ENCODE assay signal across 27 cellular contexts in genomic region chr22:31726692-31727091, GRCh38.
"Had no signal": no experiment of that assay in that cellular context is flagged by ENCODE, and none has a peak within 500 bp of the region (broad histone marks: within the 10 kb centered on the region; RNA-seq: fewer than 3 reads in every experiment).

No MANE protein-coding gene starts in this region.

- H3K27me3 Mint-ChIP-seq: activated CD4-positive, alpha-beta memory T cell treated with anti-CD3 and anti-CD28 coated beads for 36 hours; activated CD4-positive, alpha-beta T cell treated with anti-CD3 and anti-CD28 coated beads, Interleukin-2, amount 10 ng/mL, durations not matched to agents 24 days and 14 days; activated naive CD8-positive, alpha-beta T cell; T-helper 17 cell had no signal

- H3K4me3 Mint-ChIP-seq: activated CD4-positive, alpha-beta memory T cell treated with anti-CD3 and anti-CD28 coated beads for 36 hours; activated CD4-positive, alpha-beta T cell treated with anti-CD3 and anti-CD28 coated beads, Interleukin-2, amount 10 ng/mL, durations not matched to agents 24 days and 14 days; activated naive CD8-positive, alpha-beta T cell; activated T-cell treated with anti-CD3 and anti-CD28 coated beads, Interleukin-2, amount 50 U/mL, for 4 hours; T-helper 17 cell; WTC11 had no signal

- H3K4me3 ChIP-seq: MG63, Peyer's patch had no signal

- H3K27ac ChIP-seq: KMS-11, Peyer's patch, RWPE1 had no signal

- H3K9me3 ChIP-seq: MG63, Peyer's patch had no signal

- ATAC-seq: activated T-cell treated with anti-CD3 and anti-CD28 coated beads, Interleukin-2, amount 50 U/mL, for 4 hours; T-helper 17 cell; WTC11 had no signal

- H3K27ac Mint-ChIP-seq: activated CD4-positive, alpha-beta memory T cell treated with anti-CD3 and anti-CD28 coated beads for 36 hours; activated CD4-positive, alpha-beta T cell treated with anti-CD3 and anti-CD28 coated beads, Interleukin-2, amount 10 ng/mL, durations not matched to agents 24 days and 14 days; activated naive CD8-positive, alpha-beta T cell; T-helper 17 cell; WTC11 had no signal

- H3K4me1 ChIP-seq: Peyer's patch had no signal

- H3K36me3 Mint-ChIP-seq: activated naive CD8-positive, alpha-beta T cell had no signal

- DNase-seq: activated CD4-positive, alpha-beta memory T cell treated with anti-CD3 and anti-CD28 coated beads for 36 hours; activated CD4-positive, alpha-beta T cell treated with anti-CD3 and anti-CD28 coated beads, Interleukin-2, amount 10 ng/mL, durations not matched to agents 24 days and 14 days; activated CD4-positive, CD25-positive, alpha-beta regulatory T cell treated with anti-CD3 and anti-CD28 coated beads, Interleukin-2, amount 50 U/mL, for 72 hours; activated CD8-positive, alpha-beta memory T cell treated with anti-CD3 and anti-CD28 coated beads for 24 hours; activated effector memory CD4-positive, alpha-beta T cell treated with anti-CD3 and anti-CD28 coated beads, Interleukin-2, amount 50 U/mL, for 16 hours; activated naive CD4-positive, alpha-beta T cell treated with Interleukin-2 at 50 U/mL for 16 hours; activated T-cell treated with anti-CD3 and anti-CD28 coated beads, Interleukin-2, amount 50 U/mL, for 4 hours; amygdala; central memory CD4-positive, alpha-beta T cell; MG63; NCI-H1092 treated with DMSO at 0.1 percent for 48 hours; NCI-H1417 treated with DMSO at 0.1 percent for 48 hours; NCI-H1694; NCI-H2029; NCI-H2107; NCI-H2171 treated with DMSO at 0.1 percent for 48 hours; NCI-H226; NCI-H510A treated with DMSO at 0.1 percent for 48 hours; NCI-H69; SHP77 treated with DMSO at 0.1 percent for 48 hours; T-helper 17 cell; T-helper 9 cell had no signal

- H3K9me3 Mint-ChIP-seq: activated CD4-positive, alpha-beta memory T cell treated with anti-CD3 and anti-CD28 coated beads for 36 hours; activated CD4-positive, alpha-beta T cell treated with anti-CD3 and anti-CD28 coated beads, Interleukin-2, amount 10 ng/mL, durations not matched to agents 24 days and 14 days; activated T-cell treated with anti-CD3 and anti-CD28 coated beads, Interleukin-2, amount 50 U/mL, for 4 hours; WTC11 had no signal

- H3K27me3 ChIP-seq: MG63, Peyer's patch had no signal
